In genomic region chr11:17544181-17544622, GRCh38 we compare ENCODE assay signal across 10 cellular contexts.
DNase-seq lines count a peak whose midpoint lies in the region; ATAC-seq and TF ChIP-seq lines count a peak whose summit lies in the region.
"Had no signal": no experiment of that assay in that cellular context is flagged by ENCODE, and none has a peak within 500 bp of the region (broad histone marks: within the 10 kb centered on the region; RNA-seq: fewer than 3 reads in every experiment).

Gene USH1C (minus strand): TSS chr11:17544416. CDS start chr11:17544307, 109 bp downstream.

- no peaks in the 10 kb centered on the region for H3K9me3 Mint-ChIP-seq in nephron progenitor cell

- peaks cover 19 to 24% of the 10 kb centered on the region in 2 donors for H3K4me1 ChIP-seq in duodenal mucosa (ENCODE audit: control insufficient read depth in 1 of 2, insufficient read depth in 2 of 2, low read length in 2 of 2)
- H3K4me1 ChIP-seq: gastrocnemius medialis had no signal

- TF ChIP-seq CTCF in nephron progenitor cell (IDR thresholded peaks at IDR 0.05), result no peak

- H3K9me3 ChIP-seq in duodenal mucosa (ENCODE audit: control insufficient read depth in 1 of 2, low read length in 2 of 2), result no peaks in the 10 kb centered on the region
- H3K9me3 ChIP-seq: gastrocnemius medialis had no signal

- no peaks in the 10 kb centered on the region for H3K36me3 ChIP-seq in duodenal mucosa (ENCODE audit: control insufficient read depth in 1 of 2, insufficient read depth in 2 of 2, low read length in 2 of 2)
- H3K36me3 ChIP-seq: gastrocnemius medialis had no signal

- H3K27me3 ChIP-seq in duodenal mucosa (ENCODE audit: control insufficient read depth in 1 of 2, insufficient read depth in 2 of 2, low read length in 2 of 2), result peaks cover 3 to 4% of the 10 kb centered on the region in 2 donors

- H3K9ac ChIP-seq in duodenal mucosa (ENCODE audit: low read depth in 1 of 2, low read length in 2 of 2), result peak within 1 kb of the TSS; percentile 85 to 89

- H3K27me3 Mint-ChIP-seq in nephron progenitor cell (ENCODE audit: low read depth, poor library complexity), result peaks cover 31% of the 10 kb centered on the region

- H3K4me3 Mint-ChIP-seq in nephron progenitor cell, result peak within 1 kb of the TSS; percentile 75

- ATAC-seq in GM21737 (IDR thresholded peaks at IDR 0.05; ENCODE audit: unreplicated experiment), result no peak

- DNase-seq in AG08396 (ENCODE audit: low spot score), result peak; percentile 51
- DNase-seq in NCI-H774 (lab: John Stamatoyannopoulos, UW), result peak; percentile 9
- DNase-seq in nephron progenitor cell, result peak; percentile 70
- DNase-seq in NCI-H1417 treated with DMSO at 0.1 percent for 48 hours (lab: John Stamatoyannopoulos, UW), result no peak
- DNase-seq in effector CD4-positive, alpha-beta T cell, result no peak
- no peak for DNase-seq in NCI-H1048 (lab: John Stamatoyannopoulos, UW)
- DNase-seq: DMS79, gastrocnemius medialis had no signal

- no peak within 1 kb of the TSS for H3K27ac Mint-ChIP-seq in nephron progenitor cell

- H3K4me3 ChIP-seq in duodenal mucosa (ENCODE audit: low read depth in 1 of 2, low read length in 2 of 2), result peak within 1 kb of the TSS; percentile 80 to 86

- no peaks in the 10 kb centered on the region for H3K36me3 Mint-ChIP-seq in nephron progenitor cell (ENCODE audit: low read depth)

- peaks cover 82% of the 10 kb centered on the region for H3K4me1 Mint-ChIP-seq in nephron progenitor cell

- peak within 1 kb of the TSS; percentile 80 for H3K27ac ChIP-seq in duodenal mucosa (ENCODE audit: low read depth, low read length)
- H3K27ac ChIP-seq: gastrocnemius medialis had no signal

Comparison
In these comparisons a context has a peak if more than half of its experiments do, and no peak if none do; other contexts are left out.
1. DNase-seq: peak in AG08396 (single experiment), NCI-H774 (single experiment) and nephron progenitor cell (single experiment); none in NCI-H1417 treated with DMSO at 0.1 percent for 48 hours (single experiment), effector CD4-positive, alpha-beta T cell (single experiment) and NCI-H1048 (single experiment).